9 cellular contexts compared by ENCODE assay signal in genomic region chrX:149687991-149688390, GRCh38. TPM values are rescaled to one million over a fixed set of nuclear protein-coding genes. Genes with fewer than 3 reads are reported as not detected.
"Had no signal": no experiment of that assay in that cellular context is flagged by ENCODE, and none has a peak within 500 bp of the region (broad histone marks: within the 10 kb centered on the region; RNA-seq: fewer than 3 reads in every experiment).

No MANE protein-coding gene starts in this region.

- H3K27ac ChIP-seq: GM23248 had no signal

- DNase-seq: GM23248, GOT3, H7, H9, HCEC 1CT, HFFc6 had no signal

- H3K4me3 ChIP-seq: GM23248, GM23338, HAP-1 had no signal

- H3K36me3 ChIP-seq: HAP-1 had no signal

- H3K4me3 Mint-ChIP-seq: GM23338, H9, HFFc6 had no signal

- H3K27ac Mint-ChIP-seq: GM23338, H9, HFFc6 had no signal

- H3K4me2 ChIP-seq: GM23338 had no signal

- H2AFZ ChIP-seq: GM23248, GM23338 had no signal

- H3K9me3 Mint-ChIP-seq: HFFc6 had no signal

- H3K9ac ChIP-seq: GM23248 had no signal

RNA-seq across cellular contexts. Expression of gene MAGEA11, which starts 23.9 kb away (rescaled TPM):
- total RNA-seq: GM23248, GM23338, H1, H9 had no signal
- polyA plus RNA-seq: GM23248, GM23338, H1 had no signal
